Comparison of ENCODE assay signal across 20 cellular contexts in genomic region chr6:2429032-2429431, GRCh38.
"Had no signal": no experiment of that assay in that cellular context is flagged by ENCODE, and none has a peak within 500 bp of the region (broad histone marks: within the 10 kb centered on the region; RNA-seq: fewer than 3 reads in every experiment).

No MANE protein-coding gene starts in this region.

- H3K27me3 ChIP-seq: dorsolateral prefrontal cortex, neutrophil, spleen, suprapubic skin, transverse colon, upper lobe of right lung, uterus had no signal

- H3K4me1 ChIP-seq: parathyroid adenoma, spleen, suprapubic skin, transverse colon, upper lobe of right lung, uterus had no signal

- H3K9ac ChIP-seq: parathyroid adenoma had no signal

- H3K79me2 ChIP-seq: parathyroid adenoma had no signal

- H3K9me3 ChIP-seq: mucosa of descending colon, neutrophil, spleen, suprapubic skin, transverse colon, upper lobe of right lung, uterus had no signal

- H3K36me3 ChIP-seq: neutrophil, spleen, suprapubic skin, transverse colon, upper lobe of right lung, uterus had no signal

- H2AFZ ChIP-seq: parathyroid adenoma had no signal

- DNase-seq: cerebellar nuclear complex; cortex of kidney; dorsolateral prefrontal cortex; effector CD4-positive, alpha-beta T cell; kidney; mucosa of descending colon; naive B cell; spleen; stimulated activated naive B cell treated with anti-CD40 and anti-IgM and Interleukin-4, amounts not matched to agents 10 μg/mL and 1 μg/mL and 100 μg/mL, for 72 hours; transverse colon; upper lobe of right lung; uterus had no signal

- H3K27ac ChIP-seq: dorsolateral prefrontal cortex, neutrophil, parathyroid adenoma, spleen, suprapubic skin, transverse colon, upper lobe of right lung, uterus had no signal

- H3K4me3 ChIP-seq: dorsolateral prefrontal cortex, lung, mucosa of descending colon, spleen, suprapubic skin, transverse colon, upper lobe of right lung, uterus had no signal

- FAIRE-seq: frontal cortex, kidney had no signal

- ATAC-seq: left lobe of liver; natural killer cell treated with Interleukin-12 subunit alpha and Interleukin-12 subunit beta and Interleukin-15 and Interleukin-18, amount 100 ng/mL, for 72 hours; sciatic nerve; stimulated activated naive B cell treated with anti-CD40 and anti-IgM and Interleukin-4, amounts not matched to agents 10 μg/mL and 1 μg/mL and 100 μg/mL, for 72 hours; upper lobe of right lung had no signal
